1 cellular context compared by ENCODE assay signal in the genomic region with DNA sequence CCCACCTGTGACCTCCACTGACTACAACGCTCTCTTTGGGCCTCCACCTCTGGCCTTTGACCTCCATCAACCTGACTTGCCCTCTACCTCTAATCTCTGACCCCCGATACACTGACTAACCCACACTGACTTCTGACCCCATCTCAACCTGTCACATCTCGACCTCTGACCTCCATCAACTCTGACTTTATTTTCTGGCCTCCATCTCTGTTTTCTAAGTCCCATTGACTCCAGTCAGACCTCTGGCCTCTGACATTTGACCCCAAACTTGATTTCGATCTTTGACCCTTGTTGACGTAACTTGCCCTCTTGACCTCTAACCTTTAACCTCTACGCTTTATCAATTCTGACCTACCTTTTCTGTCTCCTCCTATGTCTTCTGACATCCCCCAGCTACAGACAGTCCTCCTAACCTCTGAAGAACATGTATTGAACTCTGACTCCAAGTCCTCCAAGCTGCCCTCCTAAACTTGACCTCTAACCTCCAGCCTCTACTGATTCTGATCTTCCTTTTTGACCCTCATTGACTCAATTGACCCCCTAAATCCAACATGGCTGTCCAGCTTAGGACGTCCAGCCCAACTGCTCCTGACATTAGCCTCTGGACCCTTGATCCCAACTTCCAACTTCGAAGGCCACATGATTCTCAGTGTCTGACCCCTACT.
A peak's percentile ranks its signal among the peaks of the same experiment; 100 is the strongest.
TF ChIP-seq lines count a peak whose summit lies in the region.

No MANE protein-coding gene starts in this region.

TF ChIP-seq in K562, 482 proteins besides CTCF, POLR2A, EP300 and RAD21 (continued from another document):
- TF ChIP-seq, protein P1, sequence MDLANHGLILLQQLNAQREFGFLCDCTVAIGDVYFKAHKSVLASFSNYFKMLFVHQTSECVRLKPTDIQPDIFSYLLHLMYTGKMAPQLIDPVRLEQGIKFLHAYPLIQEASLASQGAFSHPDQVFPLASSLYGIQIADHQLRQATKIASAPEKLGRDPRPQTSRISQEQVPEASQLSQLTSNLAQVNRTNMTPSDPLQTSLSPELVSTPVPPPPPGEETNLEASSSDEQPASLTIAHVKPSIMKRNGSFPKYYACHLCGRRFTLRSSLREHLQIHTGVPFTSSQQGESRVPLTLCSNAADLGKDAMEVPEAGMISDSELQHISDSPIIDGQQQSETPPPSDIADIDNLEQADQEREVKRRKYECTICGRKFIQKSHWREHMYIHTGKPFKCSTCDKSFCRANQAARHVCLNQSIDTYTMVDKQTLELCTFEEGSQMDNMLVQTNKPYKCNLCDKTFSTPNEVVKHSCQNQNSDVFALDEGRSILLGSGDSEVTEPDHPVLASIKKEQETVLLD (IDR thresholded peaks at IDR 0.05): peak; percentile 22; the same call in 1 of the 2 replicates
- TF ChIP-seq HDAC6 (IDR thresholded peaks at IDR 0.05; ENCODE audit: low read depth, low read length): no peak
- TF ChIP-seq BCOR (IDR thresholded peaks at IDR 0.05): 0 out of 2 replicates have a peak, but pooled peaks have one; percentile 8
- TF ChIP-seq TEAD1 (CRISPR knock-in tag; IDR thresholded peaks at IDR 0.05): peak in 1 of 2 experiments; percentile 42; a peak in 1 of 4 replicates
- no peak for TF ChIP-seq ZNF384 (IDR thresholded peaks at IDR 0.05; ENCODE audit: low read depth, low read length)
- TF ChIP-seq, protein P2, sequence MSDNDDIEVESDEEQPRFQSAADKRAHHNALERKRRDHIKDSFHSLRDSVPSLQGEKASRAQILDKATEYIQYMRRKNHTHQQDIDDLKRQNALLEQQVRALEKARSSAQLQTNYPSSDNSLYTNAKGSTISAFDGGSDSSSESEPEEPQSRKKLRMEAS (CRISPR knock-in tag; IDR thresholded peaks at IDR 0.05): peak; percentile 37; the same call in 1 of the 2 replicates
- TF ChIP-seq, protein P3, sequence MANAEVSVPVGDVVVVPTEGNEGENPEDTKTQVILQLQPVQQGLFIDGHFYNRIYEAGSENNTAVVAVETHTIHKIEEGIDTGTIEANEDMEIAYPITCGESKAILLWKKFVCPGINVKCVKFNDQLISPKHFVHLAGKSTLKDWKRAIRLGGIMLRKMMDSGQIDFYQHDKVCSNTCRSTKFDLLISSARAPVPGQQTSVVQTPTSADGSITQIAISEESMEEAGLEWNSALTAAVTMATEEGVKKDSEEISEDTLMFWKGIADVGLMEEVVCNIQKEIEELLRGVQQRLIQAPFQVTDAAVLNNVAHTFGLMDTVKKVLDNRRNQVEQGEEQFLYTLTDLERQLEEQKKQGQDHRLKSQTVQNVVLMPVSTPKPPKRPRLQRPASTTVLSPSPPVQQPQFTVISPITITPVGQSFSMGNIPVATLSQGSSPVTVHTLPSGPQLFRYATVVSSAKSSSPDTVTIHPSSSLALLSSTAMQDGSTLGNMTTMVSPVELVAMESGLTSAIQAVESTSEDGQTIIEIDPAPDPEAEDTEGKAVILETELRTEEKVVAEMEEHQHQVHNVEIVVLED (CRISPR knock-in tag; IDR thresholded peaks at IDR 0.05): no peak
- no peak for TF ChIP-seq ZBTB17 (CRISPR knock-in tag; IDR thresholded peaks at IDR 0.05)
- no peak for TF ChIP-seq RFX1 (IDR thresholded peaks at IDR 0.05)
- peak; percentile 18; the same call in 1 of the 2 replicates for TF ChIP-seq CEBPG (CRISPR knock-in tag; IDR thresholded peaks at IDR 0.05)
- TF ChIP-seq CEBPG (tag; conservative IDR thresholded peaks at IDR 0.05 in 1 of 2, IDR thresholded peaks at IDR 0.05 in 1 of 2): no peak
- TF ChIP-seq NR2C2 (CRISPR knock-in tag; IDR thresholded peaks at IDR 0.05): peak; percentile 98
- peak; percentile 98 for TF ChIP-seq NR2C2 (tag; IDR thresholded peaks at IDR 0.05)
- TF ChIP-seq, protein P4, sequence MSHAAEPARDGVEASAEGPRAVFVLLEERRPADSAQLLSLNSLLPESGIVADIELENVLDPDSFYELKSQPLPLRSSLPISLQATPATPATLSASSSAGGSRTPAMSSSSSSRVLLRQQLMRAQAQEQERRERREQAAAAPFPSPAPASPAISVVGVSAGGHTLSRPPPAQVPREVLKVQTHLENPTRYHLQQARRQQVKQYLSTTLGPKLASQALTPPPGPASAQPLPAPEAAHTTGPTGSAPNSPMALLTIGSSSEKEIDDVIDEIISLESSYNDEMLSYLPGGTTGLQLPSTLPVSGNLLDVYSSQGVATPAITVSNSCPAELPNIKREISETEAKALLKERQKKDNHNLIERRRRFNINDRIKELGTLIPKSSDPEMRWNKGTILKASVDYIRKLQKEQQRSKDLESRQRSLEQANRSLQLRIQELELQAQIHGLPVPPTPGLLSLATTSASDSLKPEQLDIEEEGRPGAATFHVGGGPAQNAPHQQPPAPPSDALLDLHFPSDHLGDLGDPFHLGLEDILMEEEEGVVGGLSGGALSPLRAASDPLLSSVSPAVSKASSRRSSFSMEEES (CRISPR knock-in tag; IDR thresholded peaks at IDR 0.05): no peak
- no peak for TF ChIP-seq ZNF668 (CRISPR knock-in tag; IDR thresholded peaks at IDR 0.05)
- TF ChIP-seq PML (IDR thresholded peaks at IDR 0.05; ENCODE audit: low read length): no peak
- no peak for TF ChIP-seq SLC30A9 (CRISPR knock-in tag; IDR thresholded peaks at IDR 0.05)
- TF ChIP-seq, protein P5, sequence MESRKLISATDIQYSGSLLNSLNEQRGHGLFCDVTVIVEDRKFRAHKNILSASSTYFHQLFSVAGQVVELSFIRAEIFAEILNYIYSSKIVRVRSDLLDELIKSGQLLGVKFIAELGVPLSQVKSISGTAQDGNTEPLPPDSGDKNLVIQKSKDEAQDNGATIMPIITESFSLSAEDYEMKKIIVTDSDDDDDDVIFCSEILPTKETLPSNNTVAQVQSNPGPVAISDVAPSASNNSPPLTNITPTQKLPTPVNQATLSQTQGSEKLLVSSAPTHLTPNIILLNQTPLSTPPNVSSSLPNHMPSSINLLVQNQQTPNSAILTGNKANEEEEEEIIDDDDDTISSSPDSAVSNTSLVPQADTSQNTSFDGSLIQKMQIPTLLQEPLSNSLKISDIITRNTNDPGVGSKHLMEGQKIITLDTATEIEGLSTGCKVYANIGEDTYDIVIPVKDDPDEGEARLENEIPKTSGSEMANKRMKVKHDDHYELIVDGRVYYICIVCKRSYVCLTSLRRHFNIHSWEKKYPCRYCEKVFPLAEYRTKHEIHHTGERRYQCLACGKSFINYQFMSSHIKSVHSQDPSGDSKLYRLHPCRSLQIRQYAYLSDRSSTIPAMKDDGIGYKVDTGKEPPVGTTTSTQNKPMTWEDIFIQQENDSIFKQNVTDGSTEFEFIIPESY (CRISPR knock-in tag; IDR thresholded peaks at IDR 0.05): peak; percentile 87
